ENCODE assay signal across 2 cellular contexts in genomic region chr14:77508876-77509275, GRCh38.
TF ChIP-seq lines count a peak whose summit lies in the region.

No MANE protein-coding gene starts in this region.

TF ChIP-seq in GM12878, 131 proteins besides CTCF, POLR2A, EP300 and RAD21:
- TF ChIP-seq STAT1 (conservative IDR thresholded peaks at IDR 0.05), result no peak
- no peak for TF ChIP-seq NR2C2 (IDR thresholded peaks at IDR 0.05; ENCODE audit: borderline replicate concordance, control insufficient read depth, insufficient read length, low read depth)
- TF ChIP-seq BACH1 (IDR thresholded peaks at IDR 0.05; ENCODE audit: borderline replicate concordance), result no peak
- TF ChIP-seq IRF5 (IDR thresholded peaks at IDR 0.05; ENCODE audit: borderline replicate concordance), result no peak
- TF ChIP-seq MYC (IDR thresholded peaks at IDR 0.05; ENCODE audit: insufficient read depth, insufficient read length, insufficient replicate concordance, low read length, severe bottlenecking), result no peak
- TF ChIP-seq RUNX3 (IDR thresholded peaks at IDR 0.05; ENCODE audit: low read length), result no peak
- no peak for TF ChIP-seq E2F4 (IDR thresholded peaks at IDR 0.05; ENCODE audit: low read depth, low read length)
- TF ChIP-seq ZBTB33 (IDR thresholded peaks at IDR 0.05), result no peak

TF ChIP-seq in GM23338, 12 proteins besides CTCF, POLR2A, EP300 and RAD21:
- TF ChIP-seq ZNF114 (CRISPR knock-in tag; IDR thresholded peaks at IDR 0.05) (no peak), ZNF331 (CRISPR knock-in tag; IDR thresholded peaks at IDR 0.05; ENCODE audit: low read depth) (no peak), EZH2phosphoT487 (IDR thresholded peaks at IDR 0.05; ENCODE audit: unreplicated experiment) (no peak), JUNB (IDR thresholded peaks at IDR 0.05; ENCODE audit: unreplicated experiment) (no peak), POLR2AphosphoS5 (IDR thresholded peaks at IDR 0.05; ENCODE audit: low read depth) (no peak), ZNF462 (CRISPR knock-in tag; IDR thresholded peaks at IDR 0.05) (no peak), EZH2 (IDR thresholded peaks at IDR 0.05; ENCODE audit: low read depth, unreplicated experiment) (no peak), REST (IDR thresholded peaks at IDR 0.05; ENCODE audit: unreplicated experiment) (no peak), ETS1 (IDR thresholded peaks at IDR 0.05) (no peak)
